ENCODE assay signal across 8 cellular contexts in genomic region chr9:38008168-38009034, GRCh38.
DNase-seq lines count a peak whose midpoint lies in the region; ATAC-seq and TF ChIP-seq lines count a peak whose summit lies in the region.

No MANE protein-coding gene starts in this region.

- H3K36me3 Mint-ChIP-seq in T-helper 17 cell (ENCODE audit: low read depth) (peaks cover 2% of the 10 kb centered on the region), endothelial cell (ENCODE audit: low read depth, unreplicated experiment) (peaks cover 6% of the 10 kb centered on the region)
- no peaks in the 10 kb centered on the region for H3K36me3 Mint-ChIP-seq in natural killer cell treated with Interleukin-12 subunit alpha and Interleukin-12 subunit beta and Interleukin-15 and Interleukin-18, amount 100 ng/mL, for 72 hours

- no peak overlapping the region for H3K4me3 ChIP-seq in upper lobe of left lung

- TF ChIP-seq CTCF in GM20000 (IDR thresholded peaks at IDR 0.05; ENCODE audit: extremely low read depth, missing control alignments) (no peak), endothelial cell (IDR thresholded peaks at IDR 0.05; ENCODE audit: unreplicated experiment) (no peak), upper lobe of left lung (IDR thresholded peaks at IDR 0.05) (no peak)

- DNase-seq in DMS79 (lab: John Stamatoyannopoulos, UW) (peak; percentile 56), GM20000 (ENCODE audit: low spot score) (peak; percentile 66), T-helper 17 cell (no peak), endothelial cell (ENCODE audit: low spot score) (peak; percentile 29), upper lobe of left lung (peak in 1 of 2 donors; percentile 91), NCI-H187 treated with DMSO at 0.1 percent for 48 hours (lab: John Stamatoyannopoulos, UW) (no peak)
- peak; percentile 71 for DNase-seq in natural killer cell treated with Interleukin-12 subunit alpha and Interleukin-12 subunit beta and Interleukin-15 and Interleukin-18, amount 100 ng/mL, for 72 hours (ENCODE audit: low spot score)

- ATAC-seq in HG03558 (IDR thresholded peaks at IDR 0.05; ENCODE audit: extremely low read depth, unreplicated experiment) (peak; percentile 50), T-helper 17 cell (peak; percentile 12), upper lobe of left lung (ENCODE audit: low FRiP score in 2 of 2) (peak; percentile 80 to 85)
- ATAC-seq in natural killer cell treated with Interleukin-12 subunit alpha and Interleukin-12 subunit beta and Interleukin-15 and Interleukin-18, amount 100 ng/mL, for 72 hours, result peak; percentile 77 to 84

- no peak for TF ChIP-seq POLR2A in upper lobe of left lung (IDR thresholded peaks at IDR 0.05)

- H3K4me3 Mint-ChIP-seq in T-helper 17 cell, result no peak overlapping the region
- H3K4me3 Mint-ChIP-seq in endothelial cell (ENCODE audit: unreplicated experiment), result no peak overlapping the region
- H3K4me3 Mint-ChIP-seq in natural killer cell treated with Interleukin-12 subunit alpha and Interleukin-12 subunit beta and Interleukin-15 and Interleukin-18, amount 100 ng/mL, for 72 hours, result peak overlapping the region; percentile 41

- H3K27me3 Mint-ChIP-seq in T-helper 17 cell (no peaks in the 10 kb centered on the region), endothelial cell (ENCODE audit: unreplicated experiment) (peaks cover 13% of the 10 kb centered on the region)
- peaks cover 0 to 2% of the 10 kb centered on the region in 2 donors for H3K27me3 Mint-ChIP-seq in natural killer cell treated with Interleukin-12 subunit alpha and Interleukin-12 subunit beta and Interleukin-15 and Interleukin-18, amount 100 ng/mL, for 72 hours

- TF ChIP-seq EP300 in upper lobe of left lung (IDR thresholded peaks at IDR 0.05), result peak in 1 of 4 donors; percentile 76

- H3K36me3 ChIP-seq in upper lobe of left lung, result peaks cover 0 to 6% (median 0%) of the 10 kb centered on the region in 4 donors

- H3K4me1 Mint-ChIP-seq in T-helper 17 cell (peaks cover 8% of the 10 kb centered on the region), endothelial cell (ENCODE audit: unreplicated experiment) (peaks cover 19% of the 10 kb centered on the region)
- peaks cover 34 to 43% of the 10 kb centered on the region in 2 donors for H3K4me1 Mint-ChIP-seq in natural killer cell treated with Interleukin-12 subunit alpha and Interleukin-12 subunit beta and Interleukin-15 and Interleukin-18, amount 100 ng/mL, for 72 hours (ENCODE audit: low read depth in 2 of 2)

- H3K27ac ChIP-seq in upper lobe of left lung, result peak overlapping the region; percentile 41 to 76 (median 66)

- no peaks in the 10 kb centered on the region for H3K27me3 ChIP-seq in upper lobe of left lung

- no peak overlapping the region for H3K27ac Mint-ChIP-seq in T-helper 17 cell
- peak overlapping the region; percentile 48 for H3K27ac Mint-ChIP-seq in endothelial cell (ENCODE audit: unreplicated experiment)
- peak overlapping the region; percentile 64 to 81 for H3K27ac Mint-ChIP-seq in natural killer cell treated with Interleukin-12 subunit alpha and Interleukin-12 subunit beta and Interleukin-15 and Interleukin-18, amount 100 ng/mL, for 72 hours

- H3K9me3 ChIP-seq in T-helper 17 cell (ENCODE audit: control insufficient read depth, low read length, poor library complexity, severe bottlenecking) (no peaks in the 10 kb centered on the region), upper lobe of left lung (no peaks in the 10 kb centered on the region)

- H3K9me3 Mint-ChIP-seq in endothelial cell (ENCODE audit: unreplicated experiment), result no peaks in the 10 kb centered on the region
- H3K9me3 Mint-ChIP-seq in natural killer cell treated with Interleukin-12 subunit alpha and Interleukin-12 subunit beta and Interleukin-15 and Interleukin-18, amount 100 ng/mL, for 72 hours, result no peaks in the 10 kb centered on the region

- peaks cover 35 to 47% (median 44%) of the 10 kb centered on the region in 4 donors for H3K4me1 ChIP-seq in upper lobe of left lung

- WGBS in upper lobe of left lung, 2 donors, result 45 to 71% methylated on average over 4 to 8 of the region's 10 CpGs

Comparison
In these comparisons a context has a peak if more than half of its experiments do, and no peak if none do; other contexts are left out.
1. DNase-seq: peak in DMS79 (single experiment), GM20000 (single experiment), endothelial cell (single experiment) and natural killer cell treated with Interleukin-12 subunit alpha and Interleukin-12 subunit beta and Interleukin-15 and Interleukin-18, amount 100 ng/mL, for 72 hours (single experiment); none in T-helper 17 cell (0 of 3) and NCI-H187 treated with DMSO at 0.1 percent for 48 hours (single experiment).
2. ATAC-seq: peak in every context shown above with its lines; median percentile 82 in upper lobe of left lung; 80 in natural killer cell treated with Interleukin-12 subunit alpha and Interleukin-12 subunit beta and Interleukin-15 and Interleukin-18, amount 100 ng/mL, for 72 hours; 50 in HG03558; 12 in T-helper 17 cell.